18 cellular contexts compared by ENCODE assay signal in the genomic region with DNA sequence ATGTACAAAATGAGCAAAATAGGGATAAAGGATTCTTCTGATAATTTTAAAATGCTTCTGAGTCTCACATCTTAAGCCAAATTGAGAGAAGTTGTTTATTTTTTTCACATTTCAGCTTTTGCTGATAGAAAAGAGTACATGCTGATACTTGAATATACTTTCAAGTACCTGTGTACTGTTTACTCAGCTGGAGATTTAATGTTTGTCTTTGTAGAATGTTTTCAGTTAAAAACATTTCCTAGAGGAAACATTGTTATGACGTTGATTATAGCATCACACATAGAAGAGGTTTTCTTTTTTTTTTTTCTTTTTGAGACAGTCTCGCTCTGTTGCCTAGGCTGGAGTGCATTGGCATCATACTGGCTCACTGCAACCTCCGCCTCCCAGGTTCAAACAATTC. TPM values are rescaled to one million over a fixed set of nuclear protein-coding genes. Genes with fewer than 3 reads are reported as not detected.
"Had no signal": no experiment of that assay in that cellular context is flagged by ENCODE, and none has a peak within 500 bp of the region (broad histone marks: within the 10 kb centered on the region; RNA-seq: fewer than 3 reads in every experiment).

No MANE protein-coding gene starts in this region.

- H3K9me3 Mint-ChIP-seq: activated B cell treated with CpG ODN at 0.5 μM for 24 hours, nephron had no signal

- H3K27me3 Mint-ChIP-seq: activated B cell treated with CpG ODN at 0.5 μM for 24 hours; activated CD8-positive, alpha-beta memory T cell treated with anti-CD3 and anti-CD28 coated beads, Interleukin-2, amount 10 ng/mL, durations not matched to agents 7 days and 5 days had no signal

- H3K9ac ChIP-seq: SK-N-SH had no signal

- H3K27ac ChIP-seq: esophagus muscularis mucosa, psoas muscle, right lobe of liver had no signal

- H3K27ac Mint-ChIP-seq: activated B cell treated with CpG ODN at 0.5 μM for 24 hours, nephron had no signal

- ATAC-seq: activated CD8-positive, alpha-beta memory T cell treated with anti-CD3 and anti-CD28 coated beads, Interleukin-2, amount 10 ng/mL, durations not matched to agents 7 days and 5 days; left cardiac atrium; psoas muscle; right lobe of liver had no signal

- FAIRE-seq: endometrium had no signal

- H3K4me1 Mint-ChIP-seq: nephron had no signal

- H3K4me3 ChIP-seq: dorsolateral prefrontal cortex, esophagus muscularis mucosa, lung, psoas muscle, right lobe of liver had no signal

- DNase-seq: activated B cell treated with CpG ODN at 0.5 μM for 24 hours; activated CD8-positive, alpha-beta memory T cell treated with anti-CD3 and anti-CD28 coated beads, Interleukin-2, amount 10 ng/mL, durations not matched to agents 7 days and 5 days; activated naive CD4-positive, alpha-beta T cell treated with Interleukin-2 at 50 U/mL for 16 hours; aorta; dorsolateral prefrontal cortex; foreskin fibroblast; left cardiac atrium; psoas muscle; right lobe of liver; SK-N-SH; stimulated activated CD4-positive, alpha-beta T cell treated with anti-CD3 and anti-CD28 coated beads, Interleukin-1b, Interleukin-23, amount 100 ng/mL, for 48 hours; stimulated activated naive CD4-positive, alpha-beta T cell had no signal

- H3K27me3 ChIP-seq: dorsolateral prefrontal cortex, esophagus muscularis mucosa, right lobe of liver had no signal

- H3K4me1 ChIP-seq: esophagus muscularis mucosa had no signal

- H3K9me3 ChIP-seq: esophagus muscularis mucosa, psoas muscle, SK-N-SH had no signal

- H3K4me3 Mint-ChIP-seq: activated B cell treated with CpG ODN at 0.5 μM for 24 hours; activated CD8-positive, alpha-beta memory T cell treated with anti-CD3 and anti-CD28 coated beads, Interleukin-2, amount 10 ng/mL, durations not matched to agents 7 days and 5 days; nephron had no signal

- H3K4me2 ChIP-seq: SK-N-SH had no signal

RNA-seq across cellular contexts. Expression of a gene that starts 19.7 kb away (rescaled TPM):
- total RNA-seq: activated CD8-positive, alpha-beta memory T cell treated with anti-CD3 and anti-CD28 coated beads, Interleukin-2, amount 10 ng/mL, durations not matched to agents 7 days and 5 days; psoas muscle; T-helper 1 cell treated with Interleukin-12 subunit alpha and Interleukin-12 subunit beta and Interleukin-4 antibody, amounts not matched to agents 30 ng/mL and 1 ng/mL, for 36 hours; temporal lobe had no signal
